In the genomic region with DNA sequence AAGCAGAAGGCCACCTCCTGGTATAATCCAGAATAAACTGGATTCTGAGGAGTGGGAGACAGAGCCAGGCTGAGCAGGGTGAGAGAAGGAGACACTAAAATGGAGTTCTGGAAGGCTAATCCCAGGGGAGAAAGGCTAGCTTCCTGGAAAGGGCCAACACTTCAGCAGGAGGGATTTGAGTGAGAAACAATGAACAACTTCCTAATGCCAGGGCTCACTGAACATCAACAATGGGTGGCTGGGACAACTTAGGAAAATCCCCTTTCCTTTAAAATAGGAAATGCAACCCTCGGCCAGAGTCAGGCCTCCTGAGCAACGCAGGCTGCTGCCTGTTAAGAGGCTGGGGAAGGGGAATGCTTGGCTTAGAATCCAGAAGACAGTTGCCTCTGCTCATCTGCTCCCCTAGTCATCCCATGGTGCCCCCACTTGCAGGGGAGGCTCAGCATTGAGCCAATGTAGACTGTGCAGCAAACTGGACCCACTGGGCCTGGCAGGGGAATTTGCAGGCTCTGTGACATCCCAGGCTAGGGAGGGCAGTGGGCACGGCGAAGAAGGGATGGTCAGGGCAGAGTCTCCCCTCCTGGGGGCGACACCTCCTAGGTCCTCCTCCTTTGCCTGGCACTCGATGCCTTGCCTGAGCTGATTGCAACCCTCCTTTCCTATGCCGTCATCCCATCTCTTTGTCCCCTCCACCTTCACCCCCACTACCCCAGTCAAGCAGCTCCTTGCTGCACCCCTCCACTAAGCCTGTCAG, we compare ENCODE assay signal across 16 cellular contexts.
A peak's percentile ranks its signal among the peaks of the same experiment; 100 is the strongest.
DNase-seq lines count a peak whose midpoint lies in the region; ATAC-seq, FAIRE-seq and TF ChIP-seq lines count a peak whose summit lies in the region.
"Had no signal": no experiment of that assay in that cellular context is flagged by ENCODE, and none has a peak within 500 bp of the region (broad histone marks: within the 10 kb centered on the region; RNA-seq: fewer than 3 reads in every experiment).

No MANE protein-coding gene starts in this region.

- no peak overlapping the region for H3K4me3 ChIP-seq in bronchial epithelial cell (ENCODE audit: low read depth, low read length)
- H3K4me3 ChIP-seq in rectal smooth muscle tissue (ENCODE audit: low read length), result no peak overlapping the region
- H3K4me3 ChIP-seq: coronary artery had no signal

- H3K4me1 Mint-ChIP-seq in H9, result peaks cover 2 to 7% of the 10 kb centered on the region in 2 experiments; a peak in 2 of 4 replicates
- H3K4me1 Mint-ChIP-seq: activated B cell treated with CpG ODN at 0.5 μM for 24 hours, T-helper 17 cell had no signal

- H3K27me3 ChIP-seq in H9 (ENCODE audit: insufficient read depth, low read length) (no peaks in the 10 kb centered on the region), bronchial epithelial cell (ENCODE audit: control insufficient read depth, insufficient read depth, low read length) (no peaks in the 10 kb centered on the region), rectal smooth muscle tissue (ENCODE audit: control insufficient read depth, insufficient read depth, low read length) (no peaks in the 10 kb centered on the region)

- no peaks in the 10 kb centered on the region for H3K79me1 ChIP-seq in H9 (ENCODE audit: insufficient read depth, low read depth, low read length, poor library complexity, severe bottlenecking)

- H3K4me1 ChIP-seq in H9 (ENCODE audit: insufficient read depth, low read length), result no peaks in the 10 kb centered on the region
- peaks cover 38% of the 10 kb centered on the region for H3K4me1 ChIP-seq in rectal smooth muscle tissue (ENCODE audit: control insufficient read depth, insufficient read depth, low read length)

- H3K14ac ChIP-seq in H9 (ENCODE audit: insufficient read depth, low read length), result peak overlapping the region; percentile 23; the same call in 1 of the 2 replicates

- H3K79me2 ChIP-seq in H9 (ENCODE audit: insufficient read depth, low read length), result no peaks in the 10 kb centered on the region

- no peaks in the 10 kb centered on the region; a peak in 1 of 7 replicates for H3K36me3 Mint-ChIP-seq in H9 (ENCODE audit: insufficient read depth in 1 of 3, low read depth in 3 of 3)

- H3K27ac ChIP-seq in H9 (ENCODE audit: insufficient read length, low read depth, low read length) (no peak overlapping the region), rectal smooth muscle tissue (ENCODE audit: low read depth, low read length) (peak overlapping the region; percentile 28)

- WGBS in H9 (ENCODE audit: extremely low coverage, insufficient read length, low lambda C conversion rate), result no CpG with 5 or more reads among the region's 7 CpGs

- no peak overlapping the region for H3T11ph ChIP-seq in H9 (ENCODE audit: low read length)

- H4K20me1 ChIP-seq in H9 (ENCODE audit: control insufficient read depth, insufficient read depth, insufficient read length), result no peaks in the 10 kb centered on the region

- H2BK20ac ChIP-seq in H9 (ENCODE audit: low read depth, low read length, poor library complexity, severe bottlenecking), result no peak overlapping the region

- H2BK5ac ChIP-seq in H9 (ENCODE audit: insufficient read length, low read length), result no peak overlapping the region

- peak; percentile 36 for FAIRE-seq in bronchial epithelial cell (lab: Jason Lieb, UNC)

- H4K8ac ChIP-seq in H9 (replicated peaks; ENCODE audit: insufficient read length, low read depth, low read length), result no peak overlapping the region

- H2AFZ ChIP-seq in H9 (ENCODE audit: low read length), result no peak overlapping the region

- no peak overlapping the region for H4K5ac ChIP-seq in H9 (ENCODE audit: insufficient read length, low read depth, low read length)

- in situ Hi-C loops in G401 (cut with HindIII; ENCODE audit: low sequenced_read_pairs), result no loop called here

- H3K36me3 ChIP-seq in bronchial epithelial cell (ENCODE audit: control insufficient read depth, insufficient read depth, low read length) (peaks cover 17% of the 10 kb centered on the region), rectal smooth muscle tissue (ENCODE audit: control insufficient read depth, insufficient read depth, low read length) (peaks cover 24% of the 10 kb centered on the region)

- H2BK120ac ChIP-seq in H9 (ENCODE audit: low read depth, low read length, poor library complexity, severe bottlenecking), result no peak overlapping the region

- no peaks in the 10 kb centered on the region; a peak in 1 of 5 replicates for H3K9me3 Mint-ChIP-seq in H9
- H3K9me3 Mint-ChIP-seq: activated B cell treated with CpG ODN at 0.5 μM for 24 hours; stimulated activated naive CD8-positive, alpha-beta T cell treated with anti-CD3 and anti-CD28 coated beads, Interleukin-15, Interleukin-2, amounts not matched to agents 100 ng/mL and 50 ng/mL, for 24 hours had no signal

- no peak overlapping the region for H3K4ac ChIP-seq in H9 (ENCODE audit: low read depth, low read length)

- H3K4me2 ChIP-seq in H9 (ENCODE audit: insufficient read depth, insufficient read length, low read length), result no peak overlapping the region

- H4K91ac ChIP-seq in H9 (ENCODE audit: insufficient read length, low read depth, low read length), result no peak overlapping the region

- no peak overlapping the region for H3K56ac ChIP-seq in H9 (ENCODE audit: insufficient read length, low read depth, low read length)

- DNase-seq in H9, result no peak
- DNase-seq in bronchial epithelial cell (ENCODE audit: low read depth), result no peak
- peak; percentile 13 for DNase-seq in kidney glomerular epithelial cell (lab: John Stamatoyannopoulos, UW)
- no peak for DNase-seq in amygdala (lab: John Stamatoyannopoulos, UW)
- no peak for DNase-seq in G401 (ENCODE audit: low spot score)
- DNase-seq in midbrain (lab: John Stamatoyannopoulos, UW), result no peak
- DNase-seq: activated B cell treated with CpG ODN at 0.5 μM for 24 hours, left colon, NCI-H1417, NCI-H226, SHP77, T-helper 17 cell had no signal

- peak overlapping the region in 2 of 3 experiments; percentile 4 to 86; a peak in 4 of 7 replicates for H3K27ac Mint-ChIP-seq in H9
- H3K27ac Mint-ChIP-seq: activated B cell treated with CpG ODN at 0.5 μM for 24 hours, T-helper 17 cell had no signal

- no peak overlapping the region for H3K4me3 Mint-ChIP-seq in H9
- H3K4me3 Mint-ChIP-seq: activated B cell treated with CpG ODN at 0.5 μM for 24 hours; stimulated activated naive CD8-positive, alpha-beta T cell treated with anti-CD3 and anti-CD28 coated beads, Interleukin-15, Interleukin-2, amounts not matched to agents 100 ng/mL and 50 ng/mL, for 24 hours; T-helper 17 cell had no signal

- H2AK5ac ChIP-seq in H9 (ENCODE audit: insufficient read length, low read length), result no peak overlapping the region

- H3K9me3 ChIP-seq in H9 (ENCODE audit: control insufficient read depth, low read depth, low read length), result no peaks in the 10 kb centered on the region

- no peak for ATAC-seq in HG02798 (IDR thresholded peaks at IDR 0.05; ENCODE audit: poor library complexity, unreplicated experiment)
- ATAC-seq: left colon, T-helper 17 cell had no signal

- H3K23me2 ChIP-seq in H9 (ENCODE audit: insufficient read length, low read depth, low read length, poor library complexity, severe bottlenecking), result no peaks in the 10 kb centered on the region

- no peak overlapping the region for H2BK12ac ChIP-seq in H9 (ENCODE audit: insufficient read length, low read depth, low read length)

- no peak overlapping the region for H3K18ac ChIP-seq in H9 (ENCODE audit: insufficient read length, low read depth, low read length)

- no peak overlapping the region for H2BK15ac ChIP-seq in H9 (ENCODE audit: low read depth, low read length)

- H3K23ac ChIP-seq in H9 (ENCODE audit: insufficient read length, low read depth, low read length), result no peak overlapping the region

- H3K27me3 Mint-ChIP-seq in H9 (ENCODE audit: low read depth), result no peaks in the 10 kb centered on the region; the same call in 1 of the 2 replicates
- H3K27me3 Mint-ChIP-seq: activated B cell treated with CpG ODN at 0.5 μM for 24 hours; stimulated activated naive CD8-positive, alpha-beta T cell treated with anti-CD3 and anti-CD28 coated beads, Interleukin-15, Interleukin-2, amounts not matched to agents 100 ng/mL and 50 ng/mL, for 24 hours had no signal

- TF ChIP-seq CTCF in H9 (conservative IDR thresholded peaks at IDR 0.05), result no peak
- no peak for TF ChIP-seq CTCF in bronchial epithelial cell (IDR thresholded peaks at IDR 0.05; ENCODE audit: insufficient read depth, low read length, severe bottlenecking)

- H3K9ac ChIP-seq in H9 (ENCODE audit: extremely low read depth, insufficient read length, low read length) (no peak overlapping the region), rectal smooth muscle tissue (ENCODE audit: low read length) (no peak overlapping the region)
